13 cellular contexts compared by ENCODE assay signal in genomic region chr12:106276032-106276728, GRCh38. TPM values are rescaled to one million over a fixed set of nuclear protein-coding genes. Genes with fewer than 3 reads are reported as not detected.
A peak's percentile ranks its signal among the peaks of the same experiment; 100 is the strongest.
DNase-seq lines count a peak whose midpoint lies in the region; ATAC-seq and TF ChIP-seq lines count a peak whose summit lies in the region.
"Had no signal": no experiment of that assay in that cellular context is flagged by ENCODE, and none has a peak within 500 bp of the region (broad histone marks: within the 10 kb centered on the region; RNA-seq: fewer than 3 reads in every experiment).

No MANE protein-coding gene starts in this region.

- H3K4me1 ChIP-seq in thyroid gland (no peaks in the 10 kb centered on the region), Caco-2 (peaks cover 47% of the 10 kb centered on the region)

- ATAC-seq in GM19025 (IDR thresholded peaks at IDR 0.05; ENCODE audit: low read depth, unreplicated experiment) (peak; percentile 68), GM21825 (IDR thresholded peaks at IDR 0.05; ENCODE audit: unreplicated experiment) (peak; percentile 65), HG03196 (IDR thresholded peaks at IDR 0.05; ENCODE audit: unreplicated experiment) (peak; percentile 66)
- ATAC-seq in stimulated activated effector memory CD8-positive, alpha-beta T cell treated with anti-CD3 and anti-CD28 coated beads, Interleukin-12 subunit alpha, Interleukin-12 subunit beta, amount 100 ng/mL, for 72 hours = peak; percentile 48

- no peak for DNase-seq in stimulated activated effector memory CD8-positive, alpha-beta T cell treated with anti-CD3 and anti-CD28 coated beads, Interleukin-12 subunit alpha, Interleukin-12 subunit beta, amount 100 ng/mL, for 72 hours (ENCODE audit: low spot score in 2 of 2)
- no peak for DNase-seq in NCI-H526 (lab: John Stamatoyannopoulos, UW)
- no peak for DNase-seq in thyroid gland
- no peak for DNase-seq in Caco-2
- DNase-seq in GM10266 (ENCODE audit: extremely low spot score) = no peak
- DNase-seq: amniotic stem cell, DND-41, Kasumi-1, NCI-H69 had no signal

- no peak overlapping the region for H3K4me3 Mint-ChIP-seq in stimulated activated effector memory CD8-positive, alpha-beta T cell treated with anti-CD3 and anti-CD28 coated beads, Interleukin-12 subunit alpha, Interleukin-12 subunit beta, amount 100 ng/mL, for 72 hours
- H3K4me3 Mint-ChIP-seq in Caco-2 (ENCODE audit: unreplicated experiment) = no peak overlapping the region

- no peak for TF ChIP-seq CTCF in thyroid gland (IDR thresholded peaks at IDR 0.05)
- no peak for TF ChIP-seq CTCF in Caco-2 (IDR thresholded peaks at IDR 0.05; ENCODE audit: insufficient read depth in 1 of 2, low read depth in 1 of 2, low read length in 1 of 2, severe bottlenecking in 1 of 2, unreplicated experiment in 1 of 2)
- no peak for TF ChIP-seq CTCF in GM10266 (IDR thresholded peaks at IDR 0.05; ENCODE audit: control insufficient read depth, insufficient read depth, low read depth, missing control alignments)

- H3K27ac Mint-ChIP-seq in stimulated activated effector memory CD8-positive, alpha-beta T cell treated with anti-CD3 and anti-CD28 coated beads, Interleukin-12 subunit alpha, Interleukin-12 subunit beta, amount 100 ng/mL, for 72 hours = no peak overlapping the region
- no peak overlapping the region for H3K27ac Mint-ChIP-seq in Caco-2 (ENCODE audit: unreplicated experiment)

- no peak overlapping the region for H3K27ac ChIP-seq in thyroid gland

- CTCF ChIA-PET in Caco-2 (lab: Charles Lee) = no interaction called here

- intact Hi-C loops in thyroid gland (cut with DNase I) (no loop called here), Caco-2 (cut with micrococcal nuclease; ENCODE audit: unreplicated experiment) (no loop called here)

- no peaks in the 10 kb centered on the region for H3K27me3 Mint-ChIP-seq in Caco-2 (ENCODE audit: insufficient read depth, unreplicated experiment)

- no TSS peak for BruUV-seq in Caco-2 (replicated peaks; lab: Mats Ljungman, UMichigan)

- no peaks in the 10 kb centered on the region for H3K36me3 Mint-ChIP-seq in stimulated activated effector memory CD8-positive, alpha-beta T cell treated with anti-CD3 and anti-CD28 coated beads, Interleukin-12 subunit alpha, Interleukin-12 subunit beta, amount 100 ng/mL, for 72 hours
- no peaks in the 10 kb centered on the region for H3K36me3 Mint-ChIP-seq in Caco-2 (ENCODE audit: insufficient read depth, unreplicated experiment)

- H3K36me3 ChIP-seq in thyroid gland = no peaks in the 10 kb centered on the region
- no peaks in the 10 kb centered on the region for H3K36me3 ChIP-seq in Caco-2 (ENCODE audit: control insufficient read depth, insufficient read depth, low read length)

- no peak overlapping the region for H3K4me3 ChIP-seq in thyroid gland (replicated peaks in 1 of 3)
- H3K4me3 ChIP-seq in Caco-2 (ENCODE audit: low read depth, low read length) = no peak overlapping the region
- H3K4me3 ChIP-seq: skin epidermis had no signal

- POLR2A ChIA-PET in Caco-2 (lab: Charles Lee) = no interaction called here

- no peak for TF ChIP-seq POLR2A in thyroid gland (IDR thresholded peaks at IDR 0.05)

- H3K9me3 ChIP-seq in thyroid gland (no peaks in the 10 kb centered on the region), Caco-2 (no peaks in the 10 kb centered on the region)

- H3K9me3 Mint-ChIP-seq in stimulated activated effector memory CD8-positive, alpha-beta T cell treated with anti-CD3 and anti-CD28 coated beads, Interleukin-12 subunit alpha, Interleukin-12 subunit beta, amount 100 ng/mL, for 72 hours = no peaks in the 10 kb centered on the region
- H3K9me3 Mint-ChIP-seq in Caco-2 (ENCODE audit: unreplicated experiment) = peaks cover 12% of the 10 kb centered on the region

- 86 to 97% methylated on average over 4 of the region's 4 CpGs for WGBS in thyroid gland, 2 donors

- H3K27me3 ChIP-seq in thyroid gland = no peaks in the 10 kb centered on the region
- H3K27me3 ChIP-seq in Caco-2 (replicated peaks; ENCODE audit: control insufficient read depth, insufficient read depth, low read length) = no peaks in the 10 kb centered on the region

- H3K4me1 Mint-ChIP-seq in stimulated activated effector memory CD8-positive, alpha-beta T cell treated with anti-CD3 and anti-CD28 coated beads, Interleukin-12 subunit alpha, Interleukin-12 subunit beta, amount 100 ng/mL, for 72 hours = no peaks in the 10 kb centered on the region
- H3K4me1 Mint-ChIP-seq in Caco-2 (ENCODE audit: low read depth, unreplicated experiment) = peaks cover 28% of the 10 kb centered on the region

RNA-seq across cellular contexts. Expression of gene TCP11L2, which starts 26.4 kb away (rescaled TPM):
- 10 to 100 TPM; 39.7 to 72.3 (median 59.9) TPM for total RNA-seq in thyroid gland
- total RNA-seq in Caco-2 (2022) = 7.7 and 11.8 TPM in 2 replicates

RNA-seq across cellular contexts. Expression of gene CKAP4, which starts 28.4 kb away (rescaled TPM):
- total RNA-seq in thyroid gland = 10 to 100 TPM; 40.7 to 55.5 (median 48.9) TPM
- 60.8 and 63.1 TPM in 2 replicates for total RNA-seq in Caco-2 (2022)
